Comparison of ENCODE assay signal across 23 cellular contexts in the genomic region with DNA sequence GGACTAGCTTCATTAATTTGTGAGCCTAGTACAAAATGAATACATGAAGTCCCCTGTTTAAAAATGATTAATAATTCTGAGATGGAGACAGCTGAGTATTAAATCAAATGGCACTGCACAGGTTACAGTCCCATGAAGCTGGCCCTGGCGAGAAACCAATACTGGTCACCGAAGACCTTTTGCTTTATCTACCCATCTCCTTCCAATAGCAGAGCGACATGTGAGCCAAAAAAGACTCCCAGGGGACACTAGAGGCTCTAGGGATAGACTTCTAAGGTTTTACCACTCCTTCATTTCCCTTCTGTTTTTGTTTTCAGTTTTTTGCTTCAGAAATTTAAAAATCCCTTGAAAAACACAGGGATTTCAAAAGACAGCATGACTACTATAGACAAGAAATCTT.
"Had no signal": no experiment of that assay in that cellular context is flagged by ENCODE, and none has a peak within 500 bp of the region (broad histone marks: within the 10 kb centered on the region; RNA-seq: fewer than 3 reads in every experiment).

No MANE protein-coding gene starts in this region.

- H3K36me3 Mint-ChIP-seq: activated naive CD4-positive, alpha-beta T cell treated with anti-CD3 and anti-CD28 coated beads, Interleukin-2, amount 50 U/mL, for 24 hours; activated naive CD8-positive, alpha-beta T cell treated with anti-CD3 and anti-CD28 coated beads, Interleukin-2, amount 10 ng/mL, durations not matched to agents 7 days and 5 days had no signal

- ATAC-seq: activated CD8-positive, alpha-beta T cell treated with anti-CD3 and anti-CD28 coated beads for 36 hours; activated T-cell treated with anti-CD3 and anti-CD28 coated beads, Interleukin-2, amount 50 U/mL, for 72 hours; activated T-helper 17 cell treated with anti-CD3 and anti-CD28 coated beads, Interleukin-2, amount 50 U/mL, for 72 hours; K562; Panc1 had no signal

- H3K4me1 Mint-ChIP-seq: activated CD4-positive, alpha-beta T cell treated with anti-CD3 and anti-CD28 coated beads, Interleukin-2, amount 10 ng/mL, durations not matched to agents 24 days and 14 days; activated naive CD4-positive, alpha-beta T cell treated with anti-CD3 and anti-CD28 coated beads, Interleukin-2, amount 50 U/mL, for 24 hours; activated naive CD8-positive, alpha-beta T cell treated with anti-CD3 and anti-CD28 coated beads, Interleukin-2, amount 10 ng/mL, durations not matched to agents 7 days and 5 days; activated T-helper 17 cell treated with anti-CD3 and anti-CD28 coated beads, Interleukin-2, amount 50 U/mL, for 72 hours; central memory CD8-positive, alpha-beta T cell had no signal

- DNase-seq: activated CD4-positive, alpha-beta T cell treated with anti-CD3 and anti-CD28 coated beads, Interleukin-2, amount 10 ng/mL, durations not matched to agents 24 days and 14 days; activated CD4-positive, alpha-beta T cell treated with anti-CD3 and anti-CD28 coated beads, Interleukin-2, amount 50 U/mL, for 4 hours; activated CD8-positive, alpha-beta T cell treated with anti-CD3 and anti-CD28 coated beads for 36 hours; activated effector memory CD4-positive, alpha-beta T cell treated with anti-CD3 and anti-CD28 coated beads, Interleukin-2, amount 50 U/mL, for 16 hours; activated naive CD4-positive, alpha-beta T cell treated with Interleukin-2 at 50 U/mL for 16 hours; activated naive CD8-positive, alpha-beta T cell treated with anti-CD3 and anti-CD28 coated beads, Interleukin-2, amount 10 ng/mL, durations not matched to agents 7 days and 5 days; activated T-cell treated with anti-CD3 and anti-CD28 coated beads, Interleukin-2, amount 50 U/mL, for 1 hour; activated T-cell treated with anti-CD3 and anti-CD28 coated beads, Interleukin-2, amount 50 U/mL, for 72 hours; amygdala; Karpas-422; MG63; NCI-H1048; NCI-H1105 treated with DMSO at 0.1 percent for 48 hours; NCI-H1436; NCI-H1930; NCI-H2081 treated with DMSO at 0.1 percent for 48 hours; SHP77; T1000 had no signal

- H3K9me3 Mint-ChIP-seq: activated CD4-positive, alpha-beta T cell treated with anti-CD3 and anti-CD28 coated beads, Interleukin-2, amount 10 ng/mL, durations not matched to agents 24 days and 14 days; activated naive CD4-positive, alpha-beta T cell treated with anti-CD3 and anti-CD28 coated beads, Interleukin-2, amount 50 U/mL, for 24 hours; activated naive CD8-positive, alpha-beta T cell treated with anti-CD3 and anti-CD28 coated beads, Interleukin-2, amount 10 ng/mL, durations not matched to agents 7 days and 5 days; central memory CD8-positive, alpha-beta T cell had no signal

- H3K4me3 Mint-ChIP-seq: activated CD4-positive, alpha-beta T cell treated with anti-CD3 and anti-CD28 coated beads, Interleukin-2, amount 10 ng/mL, durations not matched to agents 24 days and 14 days; activated CD8-positive, alpha-beta T cell treated with anti-CD3 and anti-CD28 coated beads for 36 hours; activated naive CD4-positive, alpha-beta T cell treated with anti-CD3 and anti-CD28 coated beads, Interleukin-2, amount 50 U/mL, for 24 hours; activated naive CD8-positive, alpha-beta T cell treated with anti-CD3 and anti-CD28 coated beads, Interleukin-2, amount 10 ng/mL, durations not matched to agents 7 days and 5 days; activated T-cell treated with anti-CD3 and anti-CD28 coated beads, Interleukin-2, amount 50 U/mL, for 72 hours; activated T-helper 17 cell treated with anti-CD3 and anti-CD28 coated beads, Interleukin-2, amount 50 U/mL, for 72 hours; central memory CD8-positive, alpha-beta T cell had no signal

- H3K27me3 Mint-ChIP-seq: activated CD4-positive, alpha-beta T cell treated with anti-CD3 and anti-CD28 coated beads, Interleukin-2, amount 10 ng/mL, durations not matched to agents 24 days and 14 days; central memory CD8-positive, alpha-beta T cell had no signal

- H3K27ac Mint-ChIP-seq: activated CD4-positive, alpha-beta T cell treated with anti-CD3 and anti-CD28 coated beads, Interleukin-2, amount 10 ng/mL, durations not matched to agents 24 days and 14 days; activated CD8-positive, alpha-beta T cell treated with anti-CD3 and anti-CD28 coated beads for 36 hours; activated naive CD4-positive, alpha-beta T cell treated with anti-CD3 and anti-CD28 coated beads, Interleukin-2, amount 50 U/mL, for 24 hours; activated naive CD8-positive, alpha-beta T cell treated with anti-CD3 and anti-CD28 coated beads, Interleukin-2, amount 10 ng/mL, durations not matched to agents 7 days and 5 days; activated T-cell treated with anti-CD3 and anti-CD28 coated beads, Interleukin-2, amount 50 U/mL, for 72 hours; activated T-helper 17 cell treated with anti-CD3 and anti-CD28 coated beads, Interleukin-2, amount 50 U/mL, for 72 hours had no signal
